Comparison of ENCODE assay signal across 9 cellular contexts in genomic region chr17:48618366-48618896, GRCh38. TPM values are rescaled to one million over a fixed set of nuclear protein-coding genes. Genes with fewer than 3 reads are reported as not detected.
DNase-seq lines count a peak whose midpoint lies in the region; ATAC-seq, FAIRE-seq and TF ChIP-seq lines count a peak whose summit lies in the region.
"Had no signal": no experiment of that assay in that cellular context is flagged by ENCODE, and none has a peak within 500 bp of the region (broad histone marks: within the 10 kb centered on the region; RNA-seq: fewer than 3 reads in every experiment).

No MANE protein-coding gene starts in this region.

- peaks cover 87% of the 10 kb centered on the region for H3K27me3 Mint-ChIP-seq in activated T-helper 2 cell treated with anti-CD3 and anti-CD28 coated beads, Interferon-gamma antibody, Interleukin-2, Interleukin-4, amounts not matched to agents 10 μg/mL and 5 μg/mL and 100 μg/mL, durations not matched to agents 14 hours and 24 hours and 36 hours (ENCODE audit: low read depth)
- peaks cover 97% of the 10 kb centered on the region for H3K27me3 Mint-ChIP-seq in neural progenitor cell (ENCODE audit: insufficient read depth, low read depth)
- peaks cover 100% of the 10 kb centered on the region for H3K27me3 Mint-ChIP-seq in stimulated activated naive CD8-positive, alpha-beta T cell treated with anti-CD3 and anti-CD28 coated beads, Interleukin-15, amount 100 ng/mL, for 72 hours

- no peaks in the 10 kb centered on the region for H3K9me3 Mint-ChIP-seq in activated T-helper 2 cell treated with anti-CD3 and anti-CD28 coated beads, Interferon-gamma antibody, Interleukin-2, Interleukin-4, amounts not matched to agents 10 μg/mL and 5 μg/mL and 100 μg/mL, durations not matched to agents 14 hours and 24 hours and 36 hours
- H3K9me3 Mint-ChIP-seq in neural progenitor cell: peaks cover 10% of the 10 kb centered on the region
- no peaks in the 10 kb centered on the region for H3K9me3 Mint-ChIP-seq in stimulated activated naive CD8-positive, alpha-beta T cell treated with anti-CD3 and anti-CD28 coated beads, Interleukin-15, amount 100 ng/mL, for 72 hours

- no peak overlapping the region for H3K9ac ChIP-seq in neural progenitor cell

- H3K27ac Mint-ChIP-seq in activated T-helper 2 cell treated with anti-CD3 and anti-CD28 coated beads, Interferon-gamma antibody, Interleukin-2, Interleukin-4, amounts not matched to agents 10 μg/mL and 5 μg/mL and 100 μg/mL, durations not matched to agents 14 hours and 24 hours and 36 hours: peak overlapping the region; percentile 14
- H3K27ac Mint-ChIP-seq in neural progenitor cell: no peak overlapping the region
- no peak overlapping the region for H3K27ac Mint-ChIP-seq in stimulated activated naive CD8-positive, alpha-beta T cell treated with anti-CD3 and anti-CD28 coated beads, Interleukin-15, amount 100 ng/mL, for 72 hours

- DNase-seq in D721Med (ENCODE audit: insufficient read length, low spot score): peak; percentile 93
- peak; percentile 90 for DNase-seq in KBM-7
- peak; percentile 81 to 84 for DNase-seq in SHP77 (lab: John Stamatoyannopoulos, UW)
- DNase-seq in activated T-helper 2 cell treated with anti-CD3 and anti-CD28 coated beads, Interferon-gamma antibody, Interleukin-2, Interleukin-4, amounts not matched to agents 10 μg/mL and 5 μg/mL and 100 μg/mL, durations not matched to agents 14 hours and 24 hours and 36 hours (ENCODE audit: low spot score): peak; percentile 77
- DNase-seq in fibroblast of pulmonary artery (ENCODE audit: low read depth): peak; percentile 86
- peak; percentile 93 for DNase-seq in neural progenitor cell (ENCODE audit: low spot score)
- DNase-seq in stimulated activated naive CD8-positive, alpha-beta T cell treated with anti-CD3 and anti-CD28 coated beads, Interleukin-15, amount 100 ng/mL, for 72 hours: peak; percentile 78 to 79

- no peak overlapping the region for H3K4me2 ChIP-seq in neural progenitor cell

- in situ Hi-C loops in KBM-7 (cut with MboI; ENCODE audit: low pct_unique_long_range_greater_than_20kb, low sequenced_read_pairs): no loop called here

- intact Hi-C loops in activated T-helper 2 cell treated with anti-CD3 and anti-CD28 coated beads, Interferon-gamma antibody, Interleukin-2, Interleukin-4, amounts not matched to agents 10 μg/mL and 5 μg/mL and 100 μg/mL, durations not matched to agents 14 hours and 24 hours and 36 hours (cut with micrococcal nuclease): loop anchor here (1.0 to 10.0 kb wide), 3 partner anchors 21 to 1346 kb away; partner anchors contain the start of gene DLX4

- H3K4me3 Mint-ChIP-seq in activated T-helper 2 cell treated with anti-CD3 and anti-CD28 coated beads, Interferon-gamma antibody, Interleukin-2, Interleukin-4, amounts not matched to agents 10 μg/mL and 5 μg/mL and 100 μg/mL, durations not matched to agents 14 hours and 24 hours and 36 hours (ENCODE audit: low read depth): no peak overlapping the region
- H3K4me3 Mint-ChIP-seq in neural progenitor cell: peak overlapping the region; percentile 41
- peak overlapping the region; percentile 63 to 64 for H3K4me3 Mint-ChIP-seq in stimulated activated naive CD8-positive, alpha-beta T cell treated with anti-CD3 and anti-CD28 coated beads, Interleukin-15, amount 100 ng/mL, for 72 hours

- peak; percentile 72 for ATAC-seq in stimulated activated naive CD8-positive, alpha-beta T cell treated with anti-CD3 and anti-CD28 coated beads, Interleukin-15, amount 100 ng/mL, for 72 hours
- ATAC-seq in HG02973 (IDR thresholded peaks at IDR 0.05; ENCODE audit: unreplicated experiment): no peak

- H4K20me1 ChIP-seq in neural progenitor cell (ENCODE audit: low read depth): peaks cover 98% of the 10 kb centered on the region

- TF ChIP-seq CTCF in D721Med (IDR thresholded peaks at IDR 0.05; ENCODE audit: insufficient read depth, missing control alignments): peak; percentile 98
- TF ChIP-seq CTCF in fibroblast of pulmonary artery (IDR thresholded peaks at IDR 0.05; ENCODE audit: low read length, missing control alignments): peak; percentile 88
- peak; percentile 97 for TF ChIP-seq CTCF in neural progenitor cell (IDR thresholded peaks at IDR 0.05)

- no peaks in the 10 kb centered on the region for H3K4me1 ChIP-seq in neural progenitor cell

- peaks cover 100% of the 10 kb centered on the region for H3K27me3 ChIP-seq in neural progenitor cell

- FAIRE-seq in D721Med (lab: Jason Lieb, UNC): no peak

- no peaks in the 10 kb centered on the region for H3K9me3 ChIP-seq in neural progenitor cell (ENCODE audit: low read depth)

- H3K79me2 ChIP-seq in neural progenitor cell (ENCODE audit: low read depth): no peaks in the 10 kb centered on the region

- H3F3A ChIP-seq in neural progenitor cell (ENCODE audit: low read depth): no peaks in the 10 kb centered on the region

- H3K4me1 Mint-ChIP-seq in activated T-helper 2 cell treated with anti-CD3 and anti-CD28 coated beads, Interferon-gamma antibody, Interleukin-2, Interleukin-4, amounts not matched to agents 10 μg/mL and 5 μg/mL and 100 μg/mL, durations not matched to agents 14 hours and 24 hours and 36 hours (ENCODE audit: low read depth): peaks cover 27% of the 10 kb centered on the region
- H3K4me1 Mint-ChIP-seq in neural progenitor cell: no peaks in the 10 kb centered on the region
- peaks cover 51% of the 10 kb centered on the region for H3K4me1 Mint-ChIP-seq in stimulated activated naive CD8-positive, alpha-beta T cell treated with anti-CD3 and anti-CD28 coated beads, Interleukin-15, amount 100 ng/mL, for 72 hours

- H3K4me3 ChIP-seq in fibroblast of pulmonary artery (replicated peaks; ENCODE audit: low read depth, low read length) (no peak overlapping the region), neural progenitor cell (no peak overlapping the region)

- no peak overlapping the region for H3K27ac ChIP-seq in neural progenitor cell

- H3K36me3 Mint-ChIP-seq in activated T-helper 2 cell treated with anti-CD3 and anti-CD28 coated beads, Interferon-gamma antibody, Interleukin-2, Interleukin-4, amounts not matched to agents 10 μg/mL and 5 μg/mL and 100 μg/mL, durations not matched to agents 14 hours and 24 hours and 36 hours (ENCODE audit: low read depth): no peaks in the 10 kb centered on the region
- H3K36me3 Mint-ChIP-seq in neural progenitor cell: no peaks in the 10 kb centered on the region

- no peak overlapping the region for H2AFZ ChIP-seq in neural progenitor cell (replicated peaks)

- H3K36me3 ChIP-seq in neural progenitor cell: no peaks in the 10 kb centered on the region

RNA-seq across cellular contexts. Expression of gene HOXB8, which starts 3.3 kb away (rescaled TPM):
- not detected in 2 replicates for total RNA-seq in activated T-helper 2 cell treated with anti-CD3 and anti-CD28 coated beads, Interferon-gamma antibody, Interleukin-2, Interleukin-4, amounts not matched to agents 10 μg/mL and 5 μg/mL and 100 μg/mL, durations not matched to agents 14 hours and 24 hours and 36 hours
- total RNA-seq in neural progenitor cell (ENCODE audit: low replicate concordance): not detected in 2 replicates

RNA-seq across cellular contexts. Expression of gene HOXB7, which starts 7.6 kb away (rescaled TPM):
- 0.39 and 0.64 TPM in 2 replicates for total RNA-seq in activated T-helper 2 cell treated with anti-CD3 and anti-CD28 coated beads, Interferon-gamma antibody, Interleukin-2, Interleukin-4, amounts not matched to agents 10 μg/mL and 5 μg/mL and 100 μg/mL, durations not matched to agents 14 hours and 24 hours and 36 hours
- not detected in 2 replicates for total RNA-seq in neural progenitor cell (ENCODE audit: low replicate concordance)

RNA-seq across cellular contexts. Expression of gene HOXB9, which starts 7.7 kb away (rescaled TPM):
- 0.16 TPM in 2 replicates for total RNA-seq in activated T-helper 2 cell treated with anti-CD3 and anti-CD28 coated beads, Interferon-gamma antibody, Interleukin-2, Interleukin-4, amounts not matched to agents 10 μg/mL and 5 μg/mL and 100 μg/mL, durations not matched to agents 14 hours and 24 hours and 36 hours
- not detected in 2 replicates for total RNA-seq in neural progenitor cell (ENCODE audit: low replicate concordance)

RNA-seq across cellular contexts. Expression of gene HOXB6, which starts 13.6 kb away (rescaled TPM):
- total RNA-seq in activated T-helper 2 cell treated with anti-CD3 and anti-CD28 coated beads, Interferon-gamma antibody, Interleukin-2, Interleukin-4, amounts not matched to agents 10 μg/mL and 5 μg/mL and 100 μg/mL, durations not matched to agents 14 hours and 24 hours and 36 hours: 0.52 and 0.62 TPM in 2 replicates
- total RNA-seq in neural progenitor cell (ENCODE audit: low replicate concordance): not detected in 2 replicates

RNA-seq across cellular contexts. Expression of gene HOXB5, which starts 24.9 kb away (rescaled TPM):
- not detected in 2 replicates for total RNA-seq in activated T-helper 2 cell treated with anti-CD3 and anti-CD28 coated beads, Interferon-gamma antibody, Interleukin-2, Interleukin-4, amounts not matched to agents 10 μg/mL and 5 μg/mL and 100 μg/mL, durations not matched to agents 14 hours and 24 hours and 36 hours
- not detected in 2 replicates for total RNA-seq in neural progenitor cell (ENCODE audit: low replicate concordance)
- total RNA-seq: activated CD8-positive, alpha-beta memory T cell treated with anti-CD3 and anti-CD28 coated beads for 36 hours had no signal
